Comparison of ENCODE assay signal across 8 cellular contexts in genomic region chr9:81687521-81688261, GRCh38. TPM values are rescaled to one million over a fixed set of nuclear protein-coding genes. Genes with fewer than 3 reads are reported as not detected.
A peak's percentile ranks its signal among the peaks of the same experiment; 100 is the strongest.
DNase-seq lines count a peak whose midpoint lies in the region; ATAC-seq, FAIRE-seq and TF ChIP-seq lines count a peak whose summit lies in the region.

No MANE protein-coding gene starts in this region.

- H4K20me1 ChIP-seq in GM12878 (ENCODE audit: control insufficient read depth, insufficient read depth), result no peaks in the 10 kb centered on the region

- H3K79me2 ChIP-seq in GM12878 (ENCODE audit: control insufficient read depth, insufficient read depth, low read length), result no peaks in the 10 kb centered on the region

- no peak overlapping the region for H3K4me3 Mint-ChIP-seq in stimulated activated memory B cell treated with anti-CD40 and anti-IgM and Interleukin-4, amounts not matched to agents 10 μg/mL and 1 μg/mL and 100 μg/mL, for 72 hours

- in situ Hi-C loops in GM12878 (cut with MboI), result no loop called here

- TF ChIP-seq RAD21 in GM12878 (IDR thresholded peaks at IDR 0.05; ENCODE audit: insufficient read depth, low read depth, low read length), result no peak

- no peak overlapping the region for H2AFZ ChIP-seq in GM12878 (ENCODE audit: control insufficient read depth, low read depth, low read length)

- 1% methylated on average over 39 of the region's 51 CpGs for WGBS in GM12878 (ENCODE audit: insufficient coverage, insufficient replicate concordance, low lambda C conversion rate, missing lambda C conversion rate)

- TF ChIP-seq EP300 in GM12878 (IDR thresholded peaks at IDR 0.05; ENCODE audit: borderline replicate concordance in 1 of 2, control insufficient read depth in 1 of 2, low read depth in 2 of 2, low read length in 2 of 2), result no peak

- H3K4me1 ChIP-seq in GM12878 (ENCODE audit: control insufficient read depth, insufficient read depth, low read length), result no peaks in the 10 kb centered on the region

- H3K27me3 Mint-ChIP-seq in stimulated activated memory B cell treated with anti-CD40 and anti-IgM and Interleukin-4, amounts not matched to agents 10 μg/mL and 1 μg/mL and 100 μg/mL, for 72 hours, result no peaks in the 10 kb centered on the region

- no peaks in the 10 kb centered on the region for H3K9me3 Mint-ChIP-seq in stimulated activated memory B cell treated with anti-CD40 and anti-IgM and Interleukin-4, amounts not matched to agents 10 μg/mL and 1 μg/mL and 100 μg/mL, for 72 hours

- CTCF ChIA-PET in GM12878 (lab: Yijun Ruan, JAX), result no interaction called here

- H3K4me1 Mint-ChIP-seq in stimulated activated memory B cell treated with anti-CD40 and anti-IgM and Interleukin-4, amounts not matched to agents 10 μg/mL and 1 μg/mL and 100 μg/mL, for 72 hours, result peaks cover 18% of the 10 kb centered on the region

- intact Hi-C loops in GM12878 (cut with micrococcal nuclease; ENCODE audit: unreplicated experiment), result loop anchor here (5.0 kb wide), 1 partner anchor 165 kb away; no protein-coding TSS in a partner anchor

- H3K36me3 ChIP-seq in GM12878 (ENCODE audit: control insufficient read depth in 2 of 2, insufficient read depth in 2 of 2, low read length in 1 of 2), result no peaks in the 10 kb centered on the region

- no TSS peak for BruUV-seq in GM12878 (replicated peaks; lab: Mats Ljungman, UMichigan)

- peaks cover 5% of the 10 kb centered on the region for H3K36me3 Mint-ChIP-seq in stimulated activated memory B cell treated with anti-CD40 and anti-IgM and Interleukin-4, amounts not matched to agents 10 μg/mL and 1 μg/mL and 100 μg/mL, for 72 hours

- POLR2A ChIA-PET in GM12878 (lab: Charles Lee), result no interaction called here

- H3K27me3 ChIP-seq in GM12878 (replicated peaks in 1 of 2; ENCODE audit: control insufficient read depth in 2 of 2, insufficient read depth in 2 of 2, low read length in 1 of 2), result no peaks in the 10 kb centered on the region; a peak in 3 of 4 replicates

- no peak for ATAC-seq in GM12878
- no peak for ATAC-seq in stimulated activated memory B cell treated with anti-CD40 and anti-IgM and Interleukin-4, amounts not matched to agents 10 μg/mL and 1 μg/mL and 100 μg/mL, for 72 hours

- H3K9ac ChIP-seq in GM12878 (ENCODE audit: control insufficient read depth, insufficient read depth, low read length), result no peak overlapping the region

- no peak for TF ChIP-seq CTCF in C4-2B (conservative IDR thresholded peaks at IDR 0.05)
- no peak for TF ChIP-seq CTCF in GM12878 (IDR thresholded peaks at IDR 0.05 in 2 of 3, conservative IDR thresholded peaks at IDR 0.05 in 1 of 3; ENCODE audit: control insufficient read depth in 2 of 3, extremely low read depth in 1 of 3, insufficient read depth in 1 of 3, low read depth in 3 of 3, low read length in 3 of 3)

- H3K9me3 ChIP-seq in GM12878 (replicated peaks; ENCODE audit: control insufficient read depth, insufficient read depth, low read length), result no peaks in the 10 kb centered on the region; the same call in 2 of the 3 replicates

- peak overlapping the region; percentile 22; the same call in 1 of the 2 replicates for H3K4me2 ChIP-seq in GM12878 (ENCODE audit: control insufficient read depth, insufficient read depth)

- no peak for FAIRE-seq in GM12878 (lab: Jason Lieb, UNC)

- no peak for TF ChIP-seq POLR2A in GM12878 (IDR thresholded peaks at IDR 0.05; ENCODE audit: low read depth, low read length)

- DNase-seq in HuH-7.5 (ENCODE audit: low spot score) (peak; percentile 32), GM12878 (ENCODE audit: low read depth, low spot score) (no peak), islet precursor cell (peak; percentile 64), NCI-H1694 treated with DMSO at 0.1 percent for 48 hours (lab: John Stamatoyannopoulos, UW) (no peak), mesenteric fat pad (ENCODE audit: low spot score) (no peak)
- no peak for DNase-seq in activated naive CD4-positive, alpha-beta T cell treated with Interleukin-2 at 50 U/mL for 16 hours

- peak overlapping the region; percentile 87 for H3K27ac Mint-ChIP-seq in stimulated activated memory B cell treated with anti-CD40 and anti-IgM and Interleukin-4, amounts not matched to agents 10 μg/mL and 1 μg/mL and 100 μg/mL, for 72 hours

- H3K27ac ChIP-seq in C4-2B (peak overlapping the region; percentile 89), GM12878 (ENCODE audit: control insufficient read depth, insufficient read depth) (no peak overlapping the region)

- H3K4me3 ChIP-seq in GM12878, result no peak overlapping the region

- RAD21 ChIA-PET in GM12878 (lab: Charles Lee; ENCODE audit: unreplicated experiment), result no interaction called here

- SMC1A ChIA-PET in GM12878 (lab: Charles Lee; ENCODE audit: uncharacterized antibody, unreplicated experiment), result no interaction called here

TF ChIP-seq in GM12878, 131 proteins besides CTCF, POLR2A, EP300 and RAD21 (continues in another document):
- TF ChIP-seq HDAC2 (IDR thresholded peaks at IDR 0.05) (no peak), RFX5 (IDR thresholded peaks at IDR 0.05; ENCODE audit: low read depth, low read length) (no peak), TAF1 (IDR thresholded peaks at IDR 0.05; ENCODE audit: borderline replicate concordance, low read depth, low read length) (no peak), NFXL1 (IDR thresholded peaks at IDR 0.05; ENCODE audit: borderline replicate concordance) (no peak), KDM1A (IDR thresholded peaks at IDR 0.05; ENCODE audit: borderline replicate concordance) (no peak), SIX5 (IDR thresholded peaks at IDR 0.05; ENCODE audit: low read depth, low read length, severe bottlenecking) (no peak), BHLHE40 (IDR thresholded peaks at IDR 0.05; ENCODE audit: borderline replicate concordance in 1 of 2, low read depth in 2 of 2, low read length in 1 of 2) (no peak), HDAC6 (IDR thresholded peaks at IDR 0.05; ENCODE audit: unreplicated experiment) (no peak), GABPA (IDR thresholded peaks at IDR 0.05; ENCODE audit: low read depth) (no peak), ZNF592 (IDR thresholded peaks at IDR 0.05) (no peak), RELA (IDR thresholded peaks at IDR 0.05; ENCODE audit: borderline replicate concordance, partially characterized antibody) (no peak), GATAD2B (conservative IDR thresholded peaks at IDR 0.05; ENCODE audit: low read depth) (no peak), MTA2 (IDR thresholded peaks at IDR 0.05; ENCODE audit: low read depth) (no peak)

RNA-seq across cellular contexts. Expression of gene TLE1, which starts 1.7 kb away (rescaled TPM):
- 0.71 and 1.7 TPM in 2 replicates for total RNA-seq in GM12878 (2013; cell fraction: nucleolus; rRNA removed)
- not detected in 2 replicates for total RNA-seq in GM12878 (2014; rRNA removed)
- not detected in 2 replicates for total RNA-seq in GM12878 (2014; rRNA removed; fragmentation: Illumina TruSeq; extraction: Trizol)
- total RNA-seq in GM12878 (2021), result 0.13 and 0.15 TPM in 2 replicates
- 0.46 TPM for polyA plus RNA-seq in GM12878 (2011; ENCODE audit: low read depth)
- polyA plus RNA-seq in GM12878 (2011; rRNA removed), result 0.23 and 0.36 TPM in 2 replicates
- 0.28 and 0.40 TPM in 2 replicates for polyA plus RNA-seq in GM12878 (2011; cell fraction: cytosol; rRNA removed)
- polyA plus RNA-seq in GM12878 (2011; cell fraction: nucleus; rRNA removed), result 0.18 and 0.41 TPM in 2 replicates
- polyA plus RNA-seq in GM12878 (2012), result 0.31 and 0.97 TPM in 2 replicates
- not detected in 2 replicates for polyA plus RNA-seq in GM12878 (2014; fragmentation: Illumina TruSeq; extraction: Trizol)
- polyA plus RNA-seq in GM12878 (2014; fragmentation: Nextera tagmentation; extraction: Ambion mirVana), result not detected
- not detected in 2 replicates for polyA plus RNA-seq in GM12878 (2014; rRNA removed)
- under 1 TPM; 0.04 to 0.05 TPM for polyA plus RNA-seq in GM12878 (2016; fragmentation: Nextera tagmentation; extraction: Ambion mirVana)
- polyA minus RNA-seq in GM12878 (2011; rRNA and poly(A)+ RNA removed), result 0.31 and 1.1 TPM in 2 replicates
- polyA minus RNA-seq in GM12878 (2011; cell fraction: cytosol; rRNA and poly(A)+ RNA removed), result 0.94 TPM in 1 of 2 replicates, not detected in the other
- polyA minus RNA-seq in GM12878 (2011; cell fraction: nucleus; rRNA and poly(A)+ RNA removed), result 0.57 and 0.85 TPM in 2 replicates
- total RNA-seq in mesenteric fat pad, result 115 TPM

Comparison
In these comparisons a context has a peak if more than half of its experiments do, and no peak if none do; other contexts are left out.
1. DNase-seq: peak in HuH-7.5 (single experiment) and islet precursor cell (single experiment); none in GM12878 (single experiment), NCI-H1694 treated with DMSO at 0.1 percent for 48 hours (single experiment), mesenteric fat pad (single experiment) and activated naive CD4-positive, alpha-beta T cell treated with Interleukin-2 at 50 U/mL for 16 hours (single experiment).
2. RNA of gene TLE1, which starts 1.7 kb away (total RNA-seq): 115 TPM in mesenteric fat pad (single experiment); 0.13 to 1.7 TPM in GM12878; every median in the first group is over 10 times any median in the second.